Comparison of ENCODE assay signal across 7 cellular contexts in the genomic region with DNA sequence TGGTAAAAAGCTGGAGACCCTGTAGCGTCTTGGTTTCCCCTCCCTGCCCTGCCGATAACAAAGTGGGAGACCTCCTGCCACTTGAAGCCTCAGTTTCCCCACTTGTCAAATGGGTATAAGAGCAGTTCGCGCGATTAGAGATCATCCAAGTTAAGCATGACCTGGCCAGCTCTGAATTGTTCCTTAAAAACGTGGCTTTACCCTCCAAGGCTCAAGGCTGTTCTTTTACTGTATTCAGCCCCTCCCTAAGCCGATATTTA. TPM values are rescaled to one million over a fixed set of nuclear protein-coding genes. Genes with fewer than 3 reads are reported as not detected.
A peak's percentile ranks its signal among the peaks of the same experiment; 100 is the strongest.
DNase-seq lines count a peak whose midpoint lies in the region; ATAC-seq and TF ChIP-seq lines count a peak whose summit lies in the region.

No MANE protein-coding gene starts in this region.

- DNase-seq in HAP-1 (ENCODE audit: low spot score in 2 of 2) (no peak), RWPE1 (ENCODE audit: low spot score) (no peak), epithelial cell of proximal tubule (ENCODE audit: low read depth) (no peak), renal cortical epithelial cell (ENCODE audit: low read depth) (peak; percentile 7), HuH-7.5 (ENCODE audit: low spot score) (no peak)

- in situ Hi-C loops in HAP-1 (cut with MboI; ENCODE audit: low sequenced_read_pairs) = no loop called here

- peaks cover 21% of the 10 kb centered on the region for H3K36me3 ChIP-seq in HAP-1 (replicated peaks)

- TF ChIP-seq CTCF in RWPE1 (conservative IDR thresholded peaks at IDR 0.05; ENCODE audit: low read depth) = no peak
- no peak for TF ChIP-seq CTCF in epithelial cell of proximal tubule (conservative IDR thresholded peaks at IDR 0.05; ENCODE audit: low read depth, low read length)

- H3K27ac ChIP-seq in RWPE1 = peak overlapping the region; percentile 91

- ATAC-seq in GM18907 (IDR thresholded peaks at IDR 0.05; ENCODE audit: unreplicated experiment) = no peak
- no peak for ATAC-seq in HG03442 (IDR thresholded peaks at IDR 0.05; ENCODE audit: unreplicated experiment)

- POLR2A ChIA-PET in RWPE1 (lab: Yijun Ruan, JAX; ENCODE audit: low non-redundant PET) = interaction anchor here (1.5 kb wide), 1 partner anchor 11 kb away, joined by 8 read pairs; the partner anchor contains the start of gene TRIR

- H3K9me3 ChIP-seq in HAP-1 = no peaks in the 10 kb centered on the region

- H3K4me1 ChIP-seq in HAP-1 = no peaks in the 10 kb centered on the region

- no peaks in the 10 kb centered on the region for H3K27me3 ChIP-seq in HAP-1 (ENCODE audit: low read depth)

- CTCF ChIA-PET in RWPE1 (lab: Yijun Ruan, JAX) = interaction anchor here (0.6 kb wide), 2 partner anchors 11 to 35 kb away, joined by 3 read pairs; no protein-coding TSS in a partner anchor

- H3K4me3 ChIP-seq in HAP-1 = peak overlapping the region; percentile 52
- H3K4me3 ChIP-seq in epithelial cell of proximal tubule (ENCODE audit: low read depth, low read length) = peak overlapping the region; percentile 87

RNA-seq across cellular contexts. Expression of gene TNPO2, which starts 0.4 kb away (rescaled TPM):
- total RNA-seq in epithelial cell of proximal tubule = 21.9 and 33.3 TPM in 2 replicates
- 17.0 and 67.3 TPM in 2 replicates for total RNA-seq in renal cortical epithelial cell

RNA-seq across cellular contexts. Expression of gene TRIR, which starts 11.2 kb away (rescaled TPM):
- total RNA-seq in epithelial cell of proximal tubule (430 and 635 TPM in 2 replicates), renal cortical epithelial cell (78.3 and 103 TPM in 2 replicates)

RNA-seq across cellular contexts. Expression of gene GET3, which starts 14.0 kb away (rescaled TPM):
- 86.6 and 151 TPM in 2 replicates for total RNA-seq in epithelial cell of proximal tubule
- 74.4 and 121 TPM in 2 replicates for total RNA-seq in renal cortical epithelial cell

RNA-seq across cellular contexts. Expression of gene FBXW9, which starts 26.9 kb away (rescaled TPM):
- 18.5 and 21.3 TPM in 2 replicates for total RNA-seq in epithelial cell of proximal tubule
- total RNA-seq in renal cortical epithelial cell = 10.4 and 13.1 TPM in 2 replicates

RNA-seq across cellular contexts. Expression of gene BEST2, which starts 28.3 kb away (rescaled TPM):
- not detected in 2 replicates for total RNA-seq in epithelial cell of proximal tubule
- not detected in 2 replicates for total RNA-seq in renal cortical epithelial cell
